In the genomic region with DNA sequence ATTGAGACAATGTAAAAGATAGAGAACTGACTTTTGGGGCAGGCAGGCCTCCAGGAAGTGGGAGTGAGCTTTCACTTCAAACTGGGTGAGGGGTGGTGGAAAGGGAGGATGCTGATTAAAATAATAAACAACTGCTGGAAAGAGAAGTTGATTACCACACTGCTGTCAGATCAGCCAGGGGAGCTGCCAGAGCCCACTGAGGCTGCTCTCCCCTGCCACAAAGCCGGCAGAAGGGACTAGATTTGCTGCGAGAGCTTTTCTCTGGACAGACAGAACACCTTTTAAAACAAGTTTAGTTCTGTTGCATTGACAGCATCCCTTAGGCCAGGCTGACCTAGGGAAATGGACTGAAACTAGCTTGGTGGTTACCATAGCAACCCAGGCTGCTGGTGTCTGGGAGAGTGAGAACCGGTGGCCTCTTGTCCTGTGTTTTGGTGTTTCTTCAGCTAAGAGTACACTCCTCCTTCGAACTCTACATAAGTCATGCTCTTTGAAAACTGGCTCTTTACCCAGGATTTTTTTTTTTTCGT, we compare ENCODE assay signal across 8 cellular contexts.
DNase-seq lines count a peak whose midpoint lies in the region; ATAC-seq lines count a peak whose summit lies in the region.

No MANE protein-coding gene starts in this region.

- H3K4me3 Mint-ChIP-seq in naive thymus-derived CD4-positive, alpha-beta T cell, result peak overlapping the region; percentile 8 to 50 (median 32)

- no peaks in the 10 kb centered on the region for H3K36me3 ChIP-seq in naive thymus-derived CD4-positive, alpha-beta T cell (ENCODE audit: control insufficient read depth in 2 of 3, insufficient read depth in 3 of 3, low read length in 3 of 3)

- H3K27ac ChIP-seq in naive thymus-derived CD4-positive, alpha-beta T cell (ENCODE audit: low read depth, low read length), result peak overlapping the region; percentile 42

- no peaks in the 10 kb centered on the region for H3K9me3 ChIP-seq in naive thymus-derived CD4-positive, alpha-beta T cell (ENCODE audit: control insufficient read depth in 2 of 3, low read length in 3 of 3)

- no peaks in the 10 kb centered on the region for H3K9me3 Mint-ChIP-seq in naive thymus-derived CD4-positive, alpha-beta T cell

- H3K4me1 ChIP-seq in naive thymus-derived CD4-positive, alpha-beta T cell (ENCODE audit: control insufficient read depth in 2 of 2, insufficient read depth in 2 of 2, low read length in 2 of 2), result peaks cover 11 to 12% of the 10 kb centered on the region in 2 donors

- POLR2A ChIA-PET in naive thymus-derived CD4-positive, alpha-beta T cell (lab: Charles Lee), result interaction anchor here (0.5 to 1.9 kb wide), 2 partner anchors 10 to 601 kb away, joined by 3 to 4 read pairs; no protein-coding TSS in a partner anchor

- intact Hi-C loops in naive thymus-derived CD4-positive, alpha-beta T cell (cut with micrococcal nuclease), result no loop called here

- H3K27me3 Mint-ChIP-seq in naive thymus-derived CD4-positive, alpha-beta T cell, result no peaks in the 10 kb centered on the region

- H3K36me3 Mint-ChIP-seq in naive thymus-derived CD4-positive, alpha-beta T cell, result peaks cover 0 to 18% (median 6%) of the 10 kb centered on the region in 5 donors

- peaks cover 35 to 77% (median 71%) of the 10 kb centered on the region in 7 donors for H3K4me1 Mint-ChIP-seq in naive thymus-derived CD4-positive, alpha-beta T cell

- no peak overlapping the region for H3K4me3 ChIP-seq in naive thymus-derived CD4-positive, alpha-beta T cell (ENCODE audit: low read length)

- no peaks in the 10 kb centered on the region for H3K27me3 ChIP-seq in naive thymus-derived CD4-positive, alpha-beta T cell (ENCODE audit: control insufficient read depth in 2 of 2, insufficient read depth in 2 of 2, low read length in 2 of 2)

- CTCF ChIA-PET in naive thymus-derived CD4-positive, alpha-beta T cell (lab: Charles Lee), result interaction anchor here (0.6 kb wide), 1 partner anchor 884 kb away, joined by 3 read pairs; no protein-coding TSS in a partner anchor

- peak; percentile 79 for ATAC-seq in HG02588 (IDR thresholded peaks at IDR 0.05; ENCODE audit: unreplicated experiment)
- ATAC-seq in naive thymus-derived CD4-positive, alpha-beta T cell, result peak; percentile 67

- peak; percentile 30 for DNase-seq in SIG-M5 treated with dmso at 0.1 percent for 504 hours (lab: John Stamatoyannopoulos, UW; ENCODE audit: unreplicated experiment)
- DNase-seq in SIG-M5 (lab: John Stamatoyannopoulos, UW), result no peak
- peak; percentile 14 for DNase-seq in NOMO-1 treated with dmso at 0.1 percent for 144 hours (lab: John Stamatoyannopoulos, UW; ENCODE audit: unreplicated experiment)
- peak; percentile 58 for DNase-seq in ecto neural progenitor cell (ENCODE audit: low spot score)
- peak in 1 of 9 donors; percentile 13 for DNase-seq in naive thymus-derived CD4-positive, alpha-beta T cell
- no peak for DNase-seq in NCI-H82 (lab: John Stamatoyannopoulos, UW)
- no peak for DNase-seq in hepatic stellate cell (ENCODE audit: low spot score)

- H3K27ac Mint-ChIP-seq in naive thymus-derived CD4-positive, alpha-beta T cell, result peak overlapping the region; percentile 38 to 89 (median 81)

Comparison
In these comparisons a context has a peak if more than half of its experiments do, and no peak if none do; other contexts are left out.
1. DNase-seq: peak in SIG-M5 treated with dmso at 0.1 percent for 504 hours (single experiment), NOMO-1 treated with dmso at 0.1 percent for 144 hours (single experiment) and ecto neural progenitor cell (single experiment); none in SIG-M5 (single experiment), NCI-H82 (single experiment) and hepatic stellate cell (single experiment).